ENCODE assay signal across 8 cellular contexts in genomic region chr4:133154725-133155124, GRCh38. TPM values are rescaled to one million over a fixed set of nuclear protein-coding genes. Genes with fewer than 3 reads are reported as not detected.
A peak's percentile ranks its signal among the peaks of the same experiment; 100 is the strongest.
DNase-seq lines count a peak whose midpoint lies in the region; ATAC-seq and TF ChIP-seq lines count a peak whose summit lies in the region.

No MANE protein-coding gene starts in this region.

- TF ChIP-seq POLR2A in esophagus muscularis mucosa (IDR thresholded peaks at IDR 0.05; ENCODE audit: low read depth) (no peak), suprapubic skin (IDR thresholded peaks at IDR 0.05) (no peak)

- H2AFZ ChIP-seq in OCI-LY7 (ENCODE audit: low read length), result no peak overlapping the region

- H3K36me3 ChIP-seq in OCI-LY7 (ENCODE audit: insufficient read depth, low read length) (no peaks in the 10 kb centered on the region), esophagus muscularis mucosa (no peaks in the 10 kb centered on the region), suprapubic skin (no peaks in the 10 kb centered on the region)

- intact Hi-C loops in OCI-LY7 (cut with micrococcal nuclease; ENCODE audit: unreplicated experiment) (no loop called here), esophagus muscularis mucosa (cut with DNase I) (no loop called here)

- H3K4me1 Mint-ChIP-seq in T-cell, result peaks cover 0 to 7% (median 4%) of the 10 kb centered on the region in 3 donors
- peaks cover 5% of the 10 kb centered on the region for H3K4me1 Mint-ChIP-seq in stimulated activated effector memory CD8-positive, alpha-beta T cell treated with anti-CD3 and anti-CD28 coated beads, Interleukin-12 subunit alpha, Interleukin-12 subunit beta, amount 100 ng/mL, for 72 hours

- WGBS in esophagus muscularis mucosa, result 19% methylated on average over 4 of the region's 4 CpGs
- WGBS in suprapubic skin, result 22% methylated on average over 4 of the region's 4 CpGs

- H3K4me3 ChIP-seq in OCI-LY7 (ENCODE audit: low read depth, low read length, poor library complexity, severe bottlenecking) (no peak overlapping the region), esophagus muscularis mucosa (no peak overlapping the region), suprapubic skin (no peak overlapping the region)

- H3K9me2 ChIP-seq in OCI-LY7 (ENCODE audit: insufficient read depth, low read length), result no peaks in the 10 kb centered on the region

- H3K27me3 ChIP-seq in esophagus muscularis mucosa, result peaks cover 6 to 43% (median 26%) of the 10 kb centered on the region in 4 donors
- peaks cover 51% of the 10 kb centered on the region for H3K27me3 ChIP-seq in suprapubic skin

- TF ChIP-seq EP300 in esophagus muscularis mucosa (IDR thresholded peaks at IDR 0.05) (no peak), suprapubic skin (IDR thresholded peaks at IDR 0.05) (no peak)

- ATAC-seq in T-cell (replicated peaks in 1 of 4), result no peak
- ATAC-seq in stimulated activated effector memory CD8-positive, alpha-beta T cell treated with anti-CD3 and anti-CD28 coated beads, Interleukin-12 subunit alpha, Interleukin-12 subunit beta, amount 100 ng/mL, for 72 hours, result no peak
- no peak for ATAC-seq in GM19395 (IDR thresholded peaks at IDR 0.05; ENCODE audit: unreplicated experiment)

- no peaks in the 10 kb centered on the region for H3K79me2 ChIP-seq in OCI-LY7 (ENCODE audit: insufficient read depth, low read depth, low read length)

- POLR2A ChIA-PET in OCI-LY7 (lab: Charles Lee), result interaction anchor here (0.6 kb wide), 1 partner anchor 81 kb away, joined by 3 read pairs; no protein-coding TSS in a partner anchor
- POLR2A ChIA-PET in T-cell (lab: Charles Lee), result no interaction called here

- H3K27ac ChIP-seq in OCI-LY7 (ENCODE audit: low read depth, low read length, poor library complexity, severe bottlenecking), result no peak overlapping the region
- H3K27ac ChIP-seq in esophagus muscularis mucosa (replicated peaks in 1 of 4), result no peak overlapping the region
- H3K27ac ChIP-seq in suprapubic skin, result no peak overlapping the region

- H3K4me3 Mint-ChIP-seq in T-cell, result no peak overlapping the region
- H3K4me3 Mint-ChIP-seq in stimulated activated effector memory CD8-positive, alpha-beta T cell treated with anti-CD3 and anti-CD28 coated beads, Interleukin-12 subunit alpha, Interleukin-12 subunit beta, amount 100 ng/mL, for 72 hours, result no peak overlapping the region

- H3K9me3 ChIP-seq in OCI-LY7 (ENCODE audit: low read length) (no peaks in the 10 kb centered on the region), esophagus muscularis mucosa (no peaks in the 10 kb centered on the region), suprapubic skin (no peaks in the 10 kb centered on the region)

- no peaks in the 10 kb centered on the region for H3K36me3 Mint-ChIP-seq in T-cell
- peaks cover 7% of the 10 kb centered on the region for H3K36me3 Mint-ChIP-seq in stimulated activated effector memory CD8-positive, alpha-beta T cell treated with anti-CD3 and anti-CD28 coated beads, Interleukin-12 subunit alpha, Interleukin-12 subunit beta, amount 100 ng/mL, for 72 hours

- no TSS peak for BruUV-seq in OCI-LY7 (replicated peaks; lab: Mats Ljungman, UMichigan)

- peak; percentile 27 for DNase-seq in SHP77 treated with DMSO at 0.1 percent for 48 hours (lab: John Stamatoyannopoulos, UW)
- no peak for DNase-seq in SHP77 (lab: John Stamatoyannopoulos, UW)
- DNase-seq in OCI-LY7 (ENCODE audit: low spot score), result peak; percentile 2
- no peak for DNase-seq in esophagus muscularis mucosa (ENCODE audit: extremely low spot score)
- DNase-seq in suprapubic skin (ENCODE audit: low spot score in 2 of 2), result no peak
- DNase-seq in T-cell, result no peak
- no peak for DNase-seq in stimulated activated effector memory CD8-positive, alpha-beta T cell treated with anti-CD3 and anti-CD28 coated beads, Interleukin-12 subunit alpha, Interleukin-12 subunit beta, amount 100 ng/mL, for 72 hours (ENCODE audit: low spot score in 2 of 2)

- no peaks in the 10 kb centered on the region for H4K20me1 ChIP-seq in OCI-LY7 (ENCODE audit: insufficient read depth, low read length)

- H3K4me2 ChIP-seq in OCI-LY7 (ENCODE audit: low read length), result no peak overlapping the region

- peaks cover 0 to 4% (median 0%) of the 10 kb centered on the region in 3 donors for H3K9me3 Mint-ChIP-seq in T-cell
- H3K9me3 Mint-ChIP-seq in stimulated activated effector memory CD8-positive, alpha-beta T cell treated with anti-CD3 and anti-CD28 coated beads, Interleukin-12 subunit alpha, Interleukin-12 subunit beta, amount 100 ng/mL, for 72 hours, result peaks cover 7% of the 10 kb centered on the region

- H3K27ac Mint-ChIP-seq in T-cell, result no peak overlapping the region
- H3K27ac Mint-ChIP-seq in stimulated activated effector memory CD8-positive, alpha-beta T cell treated with anti-CD3 and anti-CD28 coated beads, Interleukin-12 subunit alpha, Interleukin-12 subunit beta, amount 100 ng/mL, for 72 hours, result no peak overlapping the region

- CTCF ChIA-PET in OCI-LY7 (lab: Charles Lee; ENCODE audit: unreplicated experiment), result no interaction called here
- CTCF ChIA-PET in T-cell (lab: Charles Lee), result no interaction called here

- TF ChIP-seq CTCF in OCI-LY7 (conservative IDR thresholded peaks at IDR 0.05; ENCODE audit: low read length), result peak; percentile 69
- peak; percentile 32 to 55 (median 47) for TF ChIP-seq CTCF in esophagus muscularis mucosa (IDR thresholded peaks at IDR 0.05)
- TF ChIP-seq CTCF in suprapubic skin (IDR thresholded peaks at IDR 0.05), result peak; percentile 25 to 32

- H3K4me1 ChIP-seq in OCI-LY7 (ENCODE audit: insufficient read depth, low read length, poor library complexity, severe bottlenecking), result no peaks in the 10 kb centered on the region
- H3K4me1 ChIP-seq in esophagus muscularis mucosa, result peaks cover 33 to 36% (median 36%) of the 10 kb centered on the region in 4 donors
- H3K4me1 ChIP-seq in suprapubic skin, result peaks cover 32% of the 10 kb centered on the region

- H3K27me3 Mint-ChIP-seq in T-cell, result peaks cover 31 to 35% of the 10 kb centered on the region in 2 donors

RNA-seq across cellular contexts. Expression of gene PCDH10, which starts 5.6 kb away (rescaled TPM):
- total RNA-seq in OCI-LY7 (2014; rRNA removed; shearing (Covaris generic)), result 0.21 TPM in 1 of 2 replicates, not detected in the other
- not detected in 2 replicates for total RNA-seq in OCI-LY7 (2022)
- under 1 TPM; 0.42 to 0.71 (median 0.62) TPM for total RNA-seq in esophagus muscularis mucosa
- under 1 TPM in 3 of 4 donors, not detected in 1; 0.13 to 0.76 (median 0.68) TPM for total RNA-seq in suprapubic skin
- total RNA-seq in T-cell, result not detected

Comparison
In these comparisons a context has a peak if more than half of its experiments do, and no peak if none do; other contexts are left out.
1. DNase-seq: peak in SHP77 treated with DMSO at 0.1 percent for 48 hours (single experiment) and OCI-LY7 (single experiment); none in SHP77 (0 of 2), esophagus muscularis mucosa (single experiment), suprapubic skin (0 of 2), T-cell (0 of 34) and stimulated activated effector memory CD8-positive, alpha-beta T cell treated with anti-CD3 and anti-CD28 coated beads, Interleukin-12 subunit alpha, Interleukin-12 subunit beta, amount 100 ng/mL, for 72 hours (0 of 2).
2. Peak in every context shown above with its lines, with median percentiles within 50 percentile points of each other: CTCF ChIP-seq.